In the genomic region with DNA sequence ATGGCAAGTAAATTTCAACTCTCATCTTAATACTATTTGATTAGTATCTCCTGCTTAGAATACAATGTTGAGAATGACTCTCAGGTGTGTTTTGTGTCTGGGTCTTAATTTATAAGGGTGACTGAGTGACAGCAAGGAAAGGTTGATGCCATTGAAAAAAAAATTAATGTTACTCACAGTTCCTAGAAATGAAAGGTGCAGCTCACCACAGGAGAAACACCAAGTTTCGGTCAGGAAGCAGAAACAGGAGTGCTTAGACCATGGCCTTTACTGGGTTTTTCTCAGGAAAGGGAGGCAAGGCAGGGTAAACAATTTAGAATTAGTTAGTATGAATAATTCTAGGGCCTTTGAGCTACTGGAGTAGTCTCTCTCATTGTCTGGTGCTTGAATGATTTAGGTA, we compare ENCODE assay signal across 17 cellular contexts.
"Had no signal": no experiment of that assay in that cellular context is flagged by ENCODE, and none has a peak within 500 bp of the region (broad histone marks: within the 10 kb centered on the region; RNA-seq: fewer than 3 reads in every experiment).

No MANE protein-coding gene starts in this region.

- H3K27ac Mint-ChIP-seq: natural killer cell treated with Interleukin-12 subunit alpha and Interleukin-12 subunit beta and Interleukin-15 and Interleukin-18, amount 100 ng/mL, for 72 hours; neural progenitor cell had no signal

- H3K36me3 Mint-ChIP-seq: natural killer cell treated with Interleukin-12 subunit alpha and Interleukin-12 subunit beta and Interleukin-15 and Interleukin-18, amount 100 ng/mL, for 72 hours; neural progenitor cell had no signal

- ATAC-seq: left colon; left ventricle myocardium superior; natural killer cell treated with Interleukin-12 subunit alpha and Interleukin-12 subunit beta and Interleukin-15 and Interleukin-18, amount 100 ng/mL, for 72 hours; upper lobe of right lung had no signal

- H3K4me3 Mint-ChIP-seq: natural killer cell treated with Interleukin-12 subunit alpha and Interleukin-12 subunit beta and Interleukin-15 and Interleukin-18, amount 100 ng/mL, for 72 hours; neural progenitor cell had no signal

- DNase-seq: dorsolateral prefrontal cortex; effector CD8-positive, alpha-beta T cell; foreskin melanocyte; head of caudate nucleus; kidney; left colon; left ventricle myocardium superior; mesenchymal stem cell; midbrain; nucleus accumbens; ovary; sigmoid colon; stimulated activated naive CD4-positive, alpha-beta T cell; testis; upper lobe of right lung had no signal

- H3K27me3 Mint-ChIP-seq: natural killer cell treated with Interleukin-12 subunit alpha and Interleukin-12 subunit beta and Interleukin-15 and Interleukin-18, amount 100 ng/mL, for 72 hours had no signal
